ENCODE assay signal across 2 cellular contexts in the genomic region with DNA sequence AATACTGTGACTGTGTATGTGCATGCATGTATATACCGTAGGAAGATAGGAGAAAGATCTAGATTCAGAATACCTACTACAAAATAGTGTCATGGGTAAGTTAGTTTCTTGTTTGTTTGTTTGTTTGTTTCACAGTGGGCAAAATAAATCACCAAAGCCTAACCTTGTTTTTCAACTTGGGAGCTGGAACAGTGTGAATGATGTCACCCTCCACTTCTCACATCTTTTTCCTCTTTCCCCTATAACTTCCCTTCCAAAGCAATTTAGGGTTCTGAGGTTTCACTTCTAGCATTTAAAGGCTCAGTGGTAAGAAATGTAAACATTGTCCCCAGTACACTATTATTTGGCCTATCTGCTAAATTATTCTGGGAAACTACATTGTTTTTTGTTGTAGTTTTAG.
TF ChIP-seq lines count a peak whose summit lies in the region.

No MANE protein-coding gene starts in this region.

TF ChIP-seq in SK-N-SH, 30 proteins besides CTCF, POLR2A, EP300 and RAD21 (continued from another document):
- TF ChIP-seq, protein P1, sequence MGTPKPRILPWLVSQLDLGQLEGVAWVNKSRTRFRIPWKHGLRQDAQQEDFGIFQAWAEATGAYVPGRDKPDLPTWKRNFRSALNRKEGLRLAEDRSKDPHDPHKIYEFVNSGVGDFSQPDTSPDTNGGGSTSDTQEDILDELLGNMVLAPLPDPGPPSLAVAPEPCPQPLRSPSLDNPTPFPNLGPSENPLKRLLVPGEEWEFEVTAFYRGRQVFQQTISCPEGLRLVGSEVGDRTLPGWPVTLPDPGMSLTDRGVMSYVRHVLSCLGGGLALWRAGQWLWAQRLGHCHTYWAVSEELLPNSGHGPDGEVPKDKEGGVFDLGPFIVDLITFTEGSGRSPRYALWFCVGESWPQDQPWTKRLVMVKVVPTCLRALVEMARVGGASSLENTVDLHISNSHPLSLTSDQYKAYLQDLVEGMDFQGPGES (IDR thresholded peaks at IDR 0.05; ENCODE audit: low read depth, low read length) = no peak

TF ChIP-seq in SK-N-SH treated with all-trans-retinoic acid at 6 μM for 48 hours, 23 proteins besides CTCF, POLR2A, EP300 and RAD21 (continued from another document):
- TF ChIP-seq, protein P2, sequence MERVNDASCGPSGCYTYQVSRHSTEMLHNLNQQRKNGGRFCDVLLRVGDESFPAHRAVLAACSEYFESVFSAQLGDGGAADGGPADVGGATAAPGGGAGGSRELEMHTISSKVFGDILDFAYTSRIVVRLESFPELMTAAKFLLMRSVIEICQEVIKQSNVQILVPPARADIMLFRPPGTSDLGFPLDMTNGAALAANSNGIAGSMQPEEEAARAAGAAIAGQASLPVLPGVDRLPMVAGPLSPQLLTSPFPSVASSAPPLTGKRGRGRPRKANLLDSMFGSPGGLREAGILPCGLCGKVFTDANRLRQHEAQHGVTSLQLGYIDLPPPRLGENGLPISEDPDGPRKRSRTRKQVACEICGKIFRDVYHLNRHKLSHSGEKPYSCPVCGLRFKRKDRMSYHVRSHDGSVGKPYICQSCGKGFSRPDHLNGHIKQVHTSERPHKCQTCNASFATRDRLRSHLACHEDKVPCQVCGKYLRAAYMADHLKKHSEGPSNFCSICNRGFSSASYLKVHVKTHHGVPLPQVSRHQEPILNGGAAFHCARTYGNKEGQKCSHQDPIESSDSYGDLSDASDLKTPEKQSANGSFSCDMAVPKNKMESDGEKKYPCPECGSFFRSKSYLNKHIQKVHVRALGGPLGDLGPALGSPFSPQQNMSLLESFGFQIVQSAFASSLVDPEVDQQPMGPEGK (CRISPR knock-in tag; IDR thresholded peaks at IDR 0.05; ENCODE audit: borderline replicate concordance) = no peak
- TF ChIP-seq SNAI2 (CRISPR knock-in tag; IDR thresholded peaks at IDR 0.05) (no peak), ISL1 (CRISPR knock-in tag; IDR thresholded peaks at IDR 0.05) (no peak), GLIS3 (CRISPR knock-in tag; IDR thresholded peaks at IDR 0.05) (no peak), ZNF8 (CRISPR knock-in tag; IDR thresholded peaks at IDR 0.05) (no peak), PPARA (CRISPR knock-in tag; IDR thresholded peaks at IDR 0.05; ENCODE audit: borderline replicate concordance) (no peak), OSR1 (CRISPR knock-in tag; IDR thresholded peaks at IDR 0.05) (no peak), ARNTL (CRISPR knock-in tag; IDR thresholded peaks at IDR 0.05; ENCODE audit: borderline replicate concordance, low read depth) (no peak), ESRRG (CRISPR knock-in tag; IDR thresholded peaks at IDR 0.05) (no peak), ZFP3 (CRISPR knock-in tag; IDR thresholded peaks at IDR 0.05) (no peak), ZNF565 (CRISPR knock-in tag; conservative IDR thresholded peaks at IDR 0.05; ENCODE audit: low read depth) (no peak), ZC3H10 (CRISPR knock-in tag; IDR thresholded peaks at IDR 0.05) (no peak), TOX (CRISPR knock-in tag; IDR thresholded peaks at IDR 0.05; ENCODE audit: borderline replicate concordance) (no peak)
- TF ChIP-seq, protein P3, sequence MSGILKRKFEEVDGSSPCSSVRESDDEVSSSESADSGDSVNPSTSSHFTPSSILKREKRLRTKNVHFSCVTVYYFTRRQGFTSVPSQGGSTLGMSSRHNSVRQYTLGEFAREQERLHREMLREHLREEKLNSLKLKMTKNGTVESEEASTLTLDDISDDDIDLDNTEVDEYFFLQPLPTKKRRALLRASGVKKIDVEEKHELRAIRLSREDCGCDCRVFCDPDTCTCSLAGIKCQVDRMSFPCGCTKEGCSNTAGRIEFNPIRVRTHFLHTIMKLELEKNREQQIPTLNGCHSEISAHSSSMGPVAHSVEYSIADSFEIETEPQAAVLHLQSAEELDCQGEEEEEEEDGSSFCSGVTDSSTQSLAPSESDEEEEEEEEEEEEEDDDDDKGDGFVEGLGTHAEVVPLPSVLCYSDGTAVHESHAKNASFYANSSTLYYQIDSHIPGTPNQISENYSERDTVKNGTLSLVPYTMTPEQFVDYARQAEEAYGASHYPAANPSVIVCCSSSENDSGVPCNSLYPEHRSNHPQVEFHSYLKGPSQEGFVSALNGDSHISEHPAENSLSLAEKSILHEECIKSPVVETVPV (CRISPR knock-in tag; IDR thresholded peaks at IDR 0.05) = no peak
